ENCODE assay signal across 1 cellular context in genomic region chr2:215293879-215294278, GRCh38.
TF ChIP-seq lines count a peak whose summit lies in the region.

No MANE protein-coding gene starts in this region.

TF ChIP-seq in GM12878, 131 proteins besides CTCF, POLR2A, EP300 and RAD21 (continued from another document):
- 0 out of 2 replicates have a peak, but pooled peaks have one; percentile 24 for TF ChIP-seq ZNF687 (IDR thresholded peaks at IDR 0.05)
- no peak for TF ChIP-seq REST (IDR thresholded peaks at IDR 0.05; ENCODE audit: low read depth, low read length)
- TF ChIP-seq RELA (IDR thresholded peaks at IDR 0.05; ENCODE audit: borderline replicate concordance, partially characterized antibody): no peak
- no peak for TF ChIP-seq PML (IDR thresholded peaks at IDR 0.05; ENCODE audit: low read length)
- TF ChIP-seq JUND (IDR thresholded peaks at IDR 0.05; ENCODE audit: low read depth, low read length): no peak
- TF ChIP-seq CBX3 (IDR thresholded peaks at IDR 0.05; ENCODE audit: borderline replicate concordance, low read depth): no peak
- TF ChIP-seq ZBTB33 (IDR thresholded peaks at IDR 0.05): no peak
- no peak for TF ChIP-seq ZNF592 (IDR thresholded peaks at IDR 0.05)
- no peak for TF ChIP-seq MYB (IDR thresholded peaks at IDR 0.05; ENCODE audit: borderline replicate concordance, low read depth, low read length)
- no peak for TF ChIP-seq ASH2L (IDR thresholded peaks at IDR 0.05; ENCODE audit: borderline replicate concordance, low read depth)
- no peak for TF ChIP-seq NFXL1 (IDR thresholded peaks at IDR 0.05; ENCODE audit: borderline replicate concordance)
- 0 out of 2 replicates have a peak, but pooled peaks have one; percentile 36 for TF ChIP-seq MLLT1 (IDR thresholded peaks at IDR 0.05)
- no peak for TF ChIP-seq TCF3 (IDR thresholded peaks at IDR 0.05; ENCODE audit: borderline replicate concordance, insufficient read depth, low read depth, low read length)
- TF ChIP-seq IKZF1 (conservative IDR thresholded peaks at IDR 0.05): peak; percentile 52
